Comparison of ENCODE assay signal across 1 cellular context in the genomic region with DNA sequence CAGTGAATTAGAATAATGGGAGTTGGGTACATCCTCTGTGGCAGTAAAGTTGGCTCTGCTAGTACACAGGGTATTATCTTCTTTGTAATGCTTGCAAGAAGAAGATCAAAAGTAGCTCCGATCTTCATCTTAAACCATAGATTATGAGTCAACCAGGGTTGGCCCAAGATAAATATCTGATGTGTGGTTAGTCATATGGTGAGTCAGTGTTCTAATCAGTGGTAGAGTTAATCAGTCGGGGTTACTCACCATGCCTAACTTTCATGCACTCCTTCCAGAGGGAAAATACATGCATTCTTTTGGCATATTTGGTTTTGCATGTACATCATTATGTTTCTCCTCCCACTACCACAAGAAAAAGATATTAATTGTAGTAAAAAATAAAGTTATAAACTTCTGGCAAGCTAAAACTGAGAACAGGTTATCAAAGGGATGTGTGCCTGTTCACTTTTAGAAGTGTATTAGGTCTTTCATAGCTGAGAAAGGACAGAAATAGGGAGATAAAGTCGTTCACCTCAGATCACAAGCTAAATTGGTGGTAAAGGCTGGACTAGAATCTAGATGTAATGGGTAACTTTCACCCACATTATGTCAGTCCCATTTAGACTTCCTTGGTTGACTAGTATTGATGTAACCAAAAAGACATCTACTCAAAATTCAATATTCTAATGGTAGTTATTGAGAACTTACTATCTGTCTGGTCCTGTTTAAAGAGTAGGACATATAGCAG.
TF ChIP-seq lines count a peak whose summit lies in the region.

No MANE protein-coding gene starts in this region.

TF ChIP-seq in SK-N-SH, 30 proteins besides CTCF, POLR2A, EP300 and RAD21 (continued from another document):
- TF ChIP-seq, protein P1, sequence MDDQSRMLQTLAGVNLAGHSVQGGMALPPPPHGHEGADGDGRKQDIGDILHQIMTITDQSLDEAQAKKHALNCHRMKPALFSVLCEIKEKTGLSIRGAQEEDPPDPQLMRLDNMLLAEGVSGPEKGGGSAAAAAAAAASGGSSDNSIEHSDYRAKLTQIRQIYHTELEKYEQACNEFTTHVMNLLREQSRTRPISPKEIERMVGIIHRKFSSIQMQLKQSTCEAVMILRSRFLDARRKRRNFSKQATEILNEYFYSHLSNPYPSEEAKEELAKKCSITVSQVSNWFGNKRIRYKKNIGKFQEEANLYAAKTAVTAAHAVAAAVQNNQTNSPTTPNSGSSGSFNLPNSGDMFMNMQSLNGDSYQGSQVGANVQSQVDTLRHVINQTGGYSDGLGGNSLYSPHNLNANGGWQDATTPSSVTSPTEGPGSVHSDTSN (IDR thresholded peaks at IDR 0.05): peak; percentile 96
- TF ChIP-seq RXRA (IDR thresholded peaks at IDR 0.05; ENCODE audit: borderline replicate concordance, low read depth) (peak; percentile 99), EZH2phosphoT487 (IDR thresholded peaks at IDR 0.05; ENCODE audit: borderline replicate concordance, low read depth) (no peak), RCOR1 (IDR thresholded peaks at IDR 0.05; ENCODE audit: low read length) (no peak), GABPA (IDR thresholded peaks at IDR 0.05; ENCODE audit: low read depth) (peak; percentile 43), POLR2AphosphoS5 (IDR thresholded peaks at IDR 0.05; ENCODE audit: low read depth, low read length) (peak; percentile 95), JUND (IDR thresholded peaks at IDR 0.05) (peak; percentile 100), TAF1 (IDR thresholded peaks at IDR 0.05; ENCODE audit: borderline replicate concordance, low read depth, low read length) (peak; percentile 37; the same call in 1 of the 2 replicates), MEF2A (IDR thresholded peaks at IDR 0.05; ENCODE audit: borderline replicate concordance, low read depth) (peak; percentile 90), ELF1 (IDR thresholded peaks at IDR 0.05) (peak; percentile 55; the same call in 1 of the 2 replicates), CHD2 (IDR thresholded peaks at IDR 0.05; ENCODE audit: low read length, partially characterized antibody) (no peak), SMC3 (IDR thresholded peaks at IDR 0.05; ENCODE audit: low read depth, low read length) (no peak), FOXJ3 (CRISPR knock-in tag; IDR thresholded peaks at IDR 0.05) (no peak), NRF1 (IDR thresholded peaks at IDR 0.05; ENCODE audit: low read depth, low read length) (no peak), GATA2 (CRISPR knock-in tag; IDR thresholded peaks at IDR 0.05) (no peak), FOXM1 (IDR thresholded peaks at IDR 0.05; ENCODE audit: low read depth) (peak; percentile 97), NFIC (IDR thresholded peaks at IDR 0.05; ENCODE audit: borderline replicate concordance) (peak; percentile 99)
- TF ChIP-seq, protein P2, sequence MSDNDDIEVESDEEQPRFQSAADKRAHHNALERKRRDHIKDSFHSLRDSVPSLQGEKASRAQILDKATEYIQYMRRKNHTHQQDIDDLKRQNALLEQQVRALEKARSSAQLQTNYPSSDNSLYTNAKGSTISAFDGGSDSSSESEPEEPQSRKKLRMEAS (IDR thresholded peaks at IDR 0.05; ENCODE audit: low read depth): peak; percentile 77
- TF ChIP-seq, protein P3, sequence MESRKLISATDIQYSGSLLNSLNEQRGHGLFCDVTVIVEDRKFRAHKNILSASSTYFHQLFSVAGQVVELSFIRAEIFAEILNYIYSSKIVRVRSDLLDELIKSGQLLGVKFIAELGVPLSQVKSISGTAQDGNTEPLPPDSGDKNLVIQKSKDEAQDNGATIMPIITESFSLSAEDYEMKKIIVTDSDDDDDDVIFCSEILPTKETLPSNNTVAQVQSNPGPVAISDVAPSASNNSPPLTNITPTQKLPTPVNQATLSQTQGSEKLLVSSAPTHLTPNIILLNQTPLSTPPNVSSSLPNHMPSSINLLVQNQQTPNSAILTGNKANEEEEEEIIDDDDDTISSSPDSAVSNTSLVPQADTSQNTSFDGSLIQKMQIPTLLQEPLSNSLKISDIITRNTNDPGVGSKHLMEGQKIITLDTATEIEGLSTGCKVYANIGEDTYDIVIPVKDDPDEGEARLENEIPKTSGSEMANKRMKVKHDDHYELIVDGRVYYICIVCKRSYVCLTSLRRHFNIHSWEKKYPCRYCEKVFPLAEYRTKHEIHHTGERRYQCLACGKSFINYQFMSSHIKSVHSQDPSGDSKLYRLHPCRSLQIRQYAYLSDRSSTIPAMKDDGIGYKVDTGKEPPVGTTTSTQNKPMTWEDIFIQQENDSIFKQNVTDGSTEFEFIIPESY (IDR thresholded peaks at IDR 0.05; ENCODE audit: borderline replicate concordance, low read depth): peak; percentile 90
- TF ChIP-seq, protein P4, sequence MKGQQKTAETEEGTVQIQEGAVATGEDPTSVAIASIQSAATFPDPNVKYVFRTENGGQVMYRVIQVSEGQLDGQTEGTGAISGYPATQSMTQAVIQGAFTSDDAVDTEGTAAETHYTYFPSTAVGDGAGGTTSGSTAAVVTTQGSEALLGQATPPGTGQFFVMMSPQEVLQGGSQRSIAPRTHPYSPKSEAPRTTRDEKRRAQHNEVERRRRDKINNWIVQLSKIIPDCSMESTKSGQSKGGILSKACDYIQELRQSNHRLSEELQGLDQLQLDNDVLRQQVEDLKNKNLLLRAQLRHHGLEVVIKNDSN (IDR thresholded peaks at IDR 0.05; ENCODE audit: borderline replicate concordance, low read depth): peak; percentile 44; the same call in 1 of the 2 replicates
- TF ChIP-seq, protein P5, sequence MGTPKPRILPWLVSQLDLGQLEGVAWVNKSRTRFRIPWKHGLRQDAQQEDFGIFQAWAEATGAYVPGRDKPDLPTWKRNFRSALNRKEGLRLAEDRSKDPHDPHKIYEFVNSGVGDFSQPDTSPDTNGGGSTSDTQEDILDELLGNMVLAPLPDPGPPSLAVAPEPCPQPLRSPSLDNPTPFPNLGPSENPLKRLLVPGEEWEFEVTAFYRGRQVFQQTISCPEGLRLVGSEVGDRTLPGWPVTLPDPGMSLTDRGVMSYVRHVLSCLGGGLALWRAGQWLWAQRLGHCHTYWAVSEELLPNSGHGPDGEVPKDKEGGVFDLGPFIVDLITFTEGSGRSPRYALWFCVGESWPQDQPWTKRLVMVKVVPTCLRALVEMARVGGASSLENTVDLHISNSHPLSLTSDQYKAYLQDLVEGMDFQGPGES (IDR thresholded peaks at IDR 0.05; ENCODE audit: low read depth, low read length): no peak
- TF ChIP-seq, protein P6, sequence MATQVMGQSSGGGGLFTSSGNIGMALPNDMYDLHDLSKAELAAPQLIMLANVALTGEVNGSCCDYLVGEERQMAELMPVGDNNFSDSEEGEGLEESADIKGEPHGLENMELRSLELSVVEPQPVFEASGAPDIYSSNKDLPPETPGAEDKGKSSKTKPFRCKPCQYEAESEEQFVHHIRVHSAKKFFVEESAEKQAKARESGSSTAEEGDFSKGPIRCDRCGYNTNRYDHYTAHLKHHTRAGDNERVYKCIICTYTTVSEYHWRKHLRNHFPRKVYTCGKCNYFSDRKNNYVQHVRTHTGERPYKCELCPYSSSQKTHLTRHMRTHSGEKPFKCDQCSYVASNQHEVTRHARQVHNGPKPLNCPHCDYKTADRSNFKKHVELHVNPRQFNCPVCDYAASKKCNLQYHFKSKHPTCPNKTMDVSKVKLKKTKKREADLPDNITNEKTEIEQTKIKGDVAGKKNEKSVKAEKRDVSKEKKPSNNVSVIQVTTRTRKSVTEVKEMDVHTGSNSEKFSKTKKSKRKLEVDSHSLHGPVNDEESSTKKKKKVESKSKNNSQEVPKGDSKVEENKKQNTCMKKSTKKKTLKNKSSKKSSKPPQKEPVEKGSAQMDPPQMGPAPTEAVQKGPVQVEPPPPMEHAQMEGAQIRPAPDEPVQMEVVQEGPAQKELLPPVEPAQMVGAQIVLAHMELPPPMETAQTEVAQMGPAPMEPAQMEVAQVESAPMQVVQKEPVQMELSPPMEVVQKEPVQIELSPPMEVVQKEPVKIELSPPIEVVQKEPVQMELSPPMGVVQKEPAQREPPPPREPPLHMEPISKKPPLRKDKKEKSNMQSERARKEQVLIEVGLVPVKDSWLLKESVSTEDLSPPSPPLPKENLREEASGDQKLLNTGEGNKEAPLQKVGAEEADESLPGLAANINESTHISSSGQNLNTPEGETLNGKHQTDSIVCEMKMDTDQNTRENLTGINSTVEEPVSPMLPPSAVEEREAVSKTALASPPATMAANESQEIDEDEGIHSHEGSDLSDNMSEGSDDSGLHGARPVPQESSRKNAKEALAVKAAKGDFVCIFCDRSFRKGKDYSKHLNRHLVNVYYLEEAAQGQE (IDR thresholded peaks at IDR 0.05; ENCODE audit: low read depth, low read length): peak; percentile 34; the same call in 1 of the 2 replicates
- TF ChIP-seq, protein P7, sequence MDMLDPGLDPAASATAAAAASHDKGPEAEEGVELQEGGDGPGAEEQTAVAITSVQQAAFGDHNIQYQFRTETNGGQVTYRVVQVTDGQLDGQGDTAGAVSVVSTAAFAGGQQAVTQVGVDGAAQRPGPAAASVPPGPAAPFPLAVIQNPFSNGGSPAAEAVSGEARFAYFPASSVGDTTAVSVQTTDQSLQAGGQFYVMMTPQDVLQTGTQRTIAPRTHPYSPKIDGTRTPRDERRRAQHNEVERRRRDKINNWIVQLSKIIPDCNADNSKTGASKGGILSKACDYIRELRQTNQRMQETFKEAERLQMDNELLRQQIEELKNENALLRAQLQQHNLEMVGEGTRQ (IDR thresholded peaks at IDR 0.05; ENCODE audit: borderline replicate concordance, low read depth, low read length): no peak
TF ChIP-seq in SK-N-SH: peak in this region for 19.
